In the genomic region with DNA sequence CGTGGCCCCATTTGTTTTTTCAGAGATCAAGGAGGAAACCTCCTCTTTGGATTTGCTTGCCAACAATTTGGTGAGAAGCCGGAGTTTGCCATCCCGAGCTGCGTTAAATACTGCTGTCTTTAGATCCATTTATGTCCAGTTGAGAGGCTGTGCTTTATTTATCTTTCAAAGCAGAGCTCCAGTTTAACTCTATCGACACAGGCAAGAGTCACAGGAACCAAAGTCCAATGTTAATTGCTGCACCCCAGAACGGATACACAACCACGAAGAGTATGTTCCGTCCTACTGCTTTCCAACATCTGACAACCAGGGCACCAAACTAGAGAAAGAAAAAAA, we compare ENCODE assay signal across 8 cellular contexts. TPM values are rescaled to one million over a fixed set of nuclear protein-coding genes. Genes with fewer than 3 reads are reported as not detected.
DNase-seq lines count a peak whose midpoint lies in the region; ATAC-seq and TF ChIP-seq lines count a peak whose summit lies in the region.

No MANE protein-coding gene starts in this region.

- no peak for DNase-seq in BE2C
- peak; percentile 17 for DNase-seq in LHCN-M2 (ENCODE audit: low read depth)
- no peak for DNase-seq in DMS153 (lab: John Stamatoyannopoulos, UW)
- DNase-seq in H4 (ENCODE audit: low spot score): no peak

- H3K27me3 ChIP-seq in BE2C (no peaks in the 10 kb centered on the region), muscle layer of duodenum (ENCODE audit: low read depth, low read length) (no peaks in the 10 kb centered on the region)

- peak overlapping the region; percentile 93 for H3K27ac ChIP-seq in cingulate gyrus (ENCODE audit: low read depth, low read length)
- peak overlapping the region; percentile 95 for H3K27ac ChIP-seq in muscle layer of duodenum (ENCODE audit: low read length)

- H3K4me3 ChIP-seq in BE2C (ENCODE audit: low read depth, low read length): peak overlapping the region; percentile 81
- H3K4me3 ChIP-seq in muscle layer of duodenum (ENCODE audit: low read depth in 1 of 2, low read length in 2 of 2): peak overlapping the region; percentile 84 to 88

- H3K9me3 ChIP-seq in BE2C (no peaks in the 10 kb centered on the region), muscle layer of duodenum (ENCODE audit: control insufficient read depth in 1 of 2, low read length in 2 of 2) (peaks cover 0 to 3% of the 10 kb centered on the region in 2 donors)

- H3K4me1 ChIP-seq in BE2C: no peaks in the 10 kb centered on the region
- H3K4me1 ChIP-seq in muscle layer of duodenum (ENCODE audit: control insufficient read depth in 1 of 2, insufficient read depth in 2 of 2, low read length in 2 of 2): peaks cover 30 to 36% of the 10 kb centered on the region in 2 donors

- no peak for ATAC-seq in HG03342 (IDR thresholded peaks at IDR 0.05; ENCODE audit: unreplicated experiment)
- ATAC-seq in GM19397 (IDR thresholded peaks at IDR 0.05; ENCODE audit: unreplicated experiment): no peak

- TF ChIP-seq CTCF in BE2C (IDR thresholded peaks at IDR 0.05; ENCODE audit: low read depth, low read length): no peak

- H3K36me3 ChIP-seq in BE2C: no peaks in the 10 kb centered on the region; the same call in 1 of the 2 replicates
- H3K36me3 ChIP-seq in muscle layer of duodenum (ENCODE audit: control insufficient read depth in 1 of 2, insufficient read depth in 2 of 2, low read length in 2 of 2): peaks cover 11 to 20% of the 10 kb centered on the region in 2 donors

RNA-seq across cellular contexts. Expression of gene FEM1C, which starts 1.2 kb away (rescaled TPM):
- 4.8 TPM for polyA plus RNA-seq in BE2C (2012; ENCODE audit: insufficient read depth, insufficient read length, low read depth)
- 19.6 and 22.1 TPM in 2 replicates for total RNA-seq in LHCN-M2 (2014; rRNA removed)
- polyA plus RNA-seq in LHCN-M2 (2012): 6.4 TPM
- 8.6 and 10.2 TPM in 2 replicates for total RNA-seq in H4 (2014; rRNA removed; shearing (Covaris generic))

RNA-seq across cellular contexts. Expression of gene TICAM2, which starts 58.9 kb away (rescaled TPM):
- polyA plus RNA-seq in BE2C (2012; ENCODE audit: insufficient read depth, insufficient read length, low read depth): not detected
- total RNA-seq in LHCN-M2 (2014; rRNA removed): 7.5 and 9.1 TPM in 2 replicates
- polyA plus RNA-seq in LHCN-M2 (2012): 5.2 TPM
- 0.16 and 4.5 TPM in 2 replicates for total RNA-seq in H4 (2014; rRNA removed; shearing (Covaris generic))
